In the genomic region with DNA sequence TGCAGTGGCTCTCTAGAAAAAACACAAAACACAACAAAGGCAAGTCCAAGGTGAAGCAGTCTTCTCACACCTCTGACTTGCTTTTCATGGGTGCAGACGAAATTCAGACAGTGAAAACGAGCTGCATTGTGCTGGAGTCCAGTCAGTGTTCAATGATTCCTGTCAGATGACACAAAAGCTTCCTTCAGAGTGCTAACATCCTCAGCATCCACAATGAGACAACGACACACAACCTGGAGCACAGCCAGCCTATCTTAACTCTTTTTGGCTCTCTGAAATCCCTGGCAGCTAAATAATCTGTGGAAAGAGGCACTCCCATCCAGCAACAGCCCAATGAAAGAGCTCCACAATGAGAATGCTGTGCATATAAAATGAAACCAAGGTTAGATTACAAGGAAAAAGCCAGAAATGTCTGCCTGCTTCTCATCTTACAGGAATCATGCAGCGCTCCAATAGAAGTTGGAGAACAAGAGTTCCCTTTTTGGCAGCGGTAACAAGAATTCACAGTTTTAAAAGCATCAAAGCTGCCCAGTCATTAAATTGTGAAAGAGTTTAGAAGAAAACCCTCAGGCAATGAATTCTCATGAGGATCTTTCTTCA, we compare ENCODE assay signal across 20 cellular contexts.
"Had no signal": no experiment of that assay in that cellular context is flagged by ENCODE, and none has a peak within 500 bp of the region (broad histone marks: within the 10 kb centered on the region; RNA-seq: fewer than 3 reads in every experiment).

No MANE protein-coding gene starts in this region.

- H3K9me3 ChIP-seq: gastroesophageal sphincter, left ventricle myocardium inferior, lower lobe of right lung, spleen, thoracic aorta, transverse colon had no signal

- H3K27ac ChIP-seq: gastroesophageal sphincter, left ventricle myocardium inferior, lower lobe of right lung, spleen, thoracic aorta, transverse colon had no signal

- ATAC-seq: esophagus mucosa; gastroesophageal sphincter; lower lobe of right lung; naive thymus-derived CD4-positive, alpha-beta T cell; right cardiac atrium; stimulated activated naive B cell treated with anti-CD40 and anti-IgM and Interleukin-4, amounts not matched to agents 10 μg/mL and 1 μg/mL and 100 μg/mL, for 72 hours; stimulated activated naive CD8-positive, alpha-beta T cell treated with anti-CD3 and anti-CD28 coated beads, Interleukin-15, amount 100 ng/mL, for 72 hours had no signal

- H3K4me3 ChIP-seq: gastroesophageal sphincter, left ventricle myocardium inferior, lower lobe of right lung, spleen, thoracic aorta, transverse colon had no signal

- H3K4me1 ChIP-seq: gastroesophageal sphincter, left ventricle myocardium inferior, lower lobe of right lung, spleen, transverse colon had no signal

- DNase-seq: effector memory CD4-positive, alpha-beta T cell; immature natural killer cell; kidney; left cardiac atrium; left ventricle myocardium inferior; lower lobe of right lung; mesenchymal stem cell; naive thymus-derived CD4-positive, alpha-beta T cell; nephron progenitor cell; spleen; stimulated activated CD4-positive, alpha-beta T cell treated with anti-CD3 and anti-CD28 coated beads, Interleukin-15, amount 100 ng/mL, for 24 hours; stimulated activated CD4-positive, alpha-beta T cell treated with anti-CD3 and anti-CD28 coated beads, Interleukin-1b, Interleukin-23, amount 100 ng/mL, for 48 hours; stimulated activated CD4-positive, alpha-beta T cell treated with anti-CD3 and anti-CD28 coated beads, Interleukin-4, amount 100 ng/mL, for 4 hours; stimulated activated naive B cell treated with anti-CD40 and anti-IgM and Interleukin-4, amounts not matched to agents 10 μg/mL and 1 μg/mL and 100 μg/mL, for 72 hours; stimulated activated naive CD8-positive, alpha-beta T cell treated with anti-CD3 and anti-CD28 coated beads, Interleukin-15, amount 100 ng/mL, for 72 hours; transverse colon had no signal

- H3K36me3 ChIP-seq: gastroesophageal sphincter, left ventricle myocardium inferior, lower lobe of right lung, spleen, thoracic aorta, transverse colon had no signal

- H3K27me3 ChIP-seq: gastroesophageal sphincter, spleen, transverse colon had no signal
